Comparison of ENCODE assay signal across 8 cellular contexts in the genomic region with DNA sequence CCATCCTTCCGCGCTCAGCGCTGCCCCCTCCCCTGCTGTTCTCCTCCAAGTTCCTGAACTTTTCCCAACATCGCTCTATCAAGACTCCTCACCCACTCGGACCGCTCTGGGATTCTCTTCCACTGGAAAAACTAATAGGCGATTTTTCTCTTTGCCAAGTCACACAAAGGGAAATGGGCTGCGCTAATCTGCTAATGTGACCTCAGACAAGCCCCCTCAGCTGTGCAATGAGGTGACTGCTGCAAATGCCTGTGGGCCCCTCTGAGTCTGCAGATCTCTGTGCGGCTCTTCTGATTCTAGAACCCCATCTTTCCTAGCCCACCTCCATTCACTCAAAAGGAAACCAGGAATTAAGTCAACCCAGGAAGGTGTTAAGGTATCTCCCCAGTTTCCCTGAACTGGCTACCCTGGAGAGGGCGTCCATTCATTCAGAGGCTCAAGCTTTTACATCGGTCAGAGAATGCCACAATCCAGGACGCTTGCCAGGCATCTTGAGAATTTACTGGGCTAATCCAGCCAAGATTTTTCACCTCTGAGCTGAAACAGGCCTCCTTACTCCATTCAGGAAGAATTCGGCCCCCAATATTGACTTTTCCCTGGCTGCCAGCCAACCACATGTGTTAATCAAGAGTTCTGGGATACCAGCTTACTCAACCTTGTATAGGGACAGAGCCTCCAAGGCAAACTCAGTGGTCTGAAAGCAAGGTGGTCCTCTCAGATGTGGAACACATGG. TPM values are rescaled to one million over a fixed set of nuclear protein-coding genes. Genes with fewer than 3 reads are reported as not detected.
DNase-seq lines count a peak whose midpoint lies in the region; TF ChIP-seq lines count a peak whose summit lies in the region.

No MANE protein-coding gene starts in this region.

- H3K27me3 ChIP-seq in BE2C, result peaks cover 39% of the 10 kb centered on the region

- H3K36me3 Mint-ChIP-seq in nephron progenitor cell (ENCODE audit: low read depth), result no peaks in the 10 kb centered on the region

- H3K9me3 ChIP-seq in BE2C, result no peaks in the 10 kb centered on the region

- H3K36me3 ChIP-seq in BE2C, result no peaks in the 10 kb centered on the region

- no peaks in the 10 kb centered on the region for H3K4me1 ChIP-seq in BE2C

- H3K4me3 Mint-ChIP-seq in nephron progenitor cell, result peak overlapping the region; percentile 81

- TF ChIP-seq CTCF in AG04449 (IDR thresholded peaks at IDR 0.05; ENCODE audit: insufficient read depth, low read length, missing control alignments), result no peak
- no peak for TF ChIP-seq CTCF in nephron progenitor cell (IDR thresholded peaks at IDR 0.05)
- no peak for TF ChIP-seq CTCF in BE2C (IDR thresholded peaks at IDR 0.05; ENCODE audit: low read depth, low read length)

- H3K9me3 Mint-ChIP-seq in nephron progenitor cell, result no peaks in the 10 kb centered on the region

- CTCF ChIA-PET in AG04449 (lab: Yijun Ruan, JAX), result interaction anchor here (1.1 to 3.8 kb wide), 4 partner anchors 9 to 422 kb away, joined by 3 to 21 read pairs (median 5); partner anchors contain the start of gene RXFP3

- DNase-seq in AG04449 (ENCODE audit: low read depth, low spot score), result peak; percentile 94
- DNase-seq in LHCN-M2 (ENCODE audit: low read depth), result peak; percentile 65
- peak; percentile 94 for DNase-seq in fibroblast of gingiva (ENCODE audit: low read depth)
- no peak for DNase-seq in nephron progenitor cell
- DNase-seq in effector CD8-positive, alpha-beta T cell (lab: John Stamatoyannopoulos, UW), result no peak
- DNase-seq in activated CD4-positive, CD25-positive, alpha-beta regulatory T cell treated with anti-CD3 and anti-CD28 coated beads, Interleukin-2, amount 50 U/mL, for 72 hours, result no peak
- no peak for DNase-seq in BE2C
- DNase-seq in T-helper 9 cell, result no peak

- H3K27ac Mint-ChIP-seq in nephron progenitor cell, result no peak overlapping the region

- POLR2A ChIA-PET in AG04449 (lab: Yijun Ruan, JAX), result interaction anchor here (1.0 to 1.6 kb wide), 7 partner anchors 9 to 242 kb away, joined by 3 to 11 read pairs (median 4); no protein-coding TSS in a partner anchor

- peak overlapping the region; percentile 67 for H3K4me3 ChIP-seq in AG04449 (ENCODE audit: low read depth, low read length)
- no peak overlapping the region for H3K4me3 ChIP-seq in BE2C (ENCODE audit: low read depth, low read length)

- H3K27me3 Mint-ChIP-seq in nephron progenitor cell (ENCODE audit: low read depth, poor library complexity), result peaks cover 6% of the 10 kb centered on the region

- peaks cover 42% of the 10 kb centered on the region for H3K4me1 Mint-ChIP-seq in nephron progenitor cell

RNA-seq across cellular contexts. Expression of gene ADAMTS12, which starts 0.8 kb away (rescaled TPM):
- total RNA-seq in LHCN-M2 (2014; rRNA removed), result 8.2 and 11.6 TPM in 2 replicates
- polyA plus RNA-seq in LHCN-M2 (2012), result 47.3 TPM
- polyA plus RNA-seq in BE2C (2012; ENCODE audit: insufficient read depth, insufficient read length, low read depth), result not detected

RNA-seq across cellular contexts. Expression of gene RXFP3, which starts 43.6 kb away (rescaled TPM):
- not detected in 2 replicates for total RNA-seq in LHCN-M2 (2014; rRNA removed)
- polyA plus RNA-seq in LHCN-M2 (2012), result not detected
- polyA plus RNA-seq in BE2C (2012; ENCODE audit: insufficient read depth, insufficient read length, low read depth), result not detected

Comparison
In these comparisons a context has a peak if more than half of its experiments do, and no peak if none do; other contexts are left out.
1. DNase-seq: peak in AG04449 (single experiment), LHCN-M2 (single experiment) and fibroblast of gingiva (single experiment); none in nephron progenitor cell (single experiment), effector CD8-positive, alpha-beta T cell (single experiment), activated CD4-positive, CD25-positive, alpha-beta regulatory T cell treated with anti-CD3 and anti-CD28 coated beads, Interleukin-2, amount 50 U/mL, for 72 hours (single experiment), BE2C (single experiment) and T-helper 9 cell (single experiment).